25 cellular contexts compared by ENCODE assay signal in genomic region chr5:135394095-135394494, GRCh38. TPM values are rescaled to one million over a fixed set of nuclear protein-coding genes. Genes with fewer than 3 reads are reported as not detected.
A peak's percentile ranks its signal among the peaks of the same experiment; 100 is the strongest.
DNase-seq lines count a peak whose midpoint lies in the region; ATAC-seq and TF ChIP-seq lines count a peak whose summit lies in the region.
"Had no signal": no experiment of that assay in that cellular context is flagged by ENCODE, and none has a peak within 500 bp of the region (broad histone marks: within the 10 kb centered on the region; RNA-seq: fewer than 3 reads in every experiment).

No MANE protein-coding gene starts in this region.

- H3K9me3 Mint-ChIP-seq in activated CD4-positive, alpha-beta T cell treated with anti-CD3 and anti-CD28 coated beads, Interleukin-2, amount 10 ng/mL, durations not matched to agents 24 days and 14 days, result no peaks in the 10 kb centered on the region
- H3K9me3 Mint-ChIP-seq in activated CD4-positive, alpha-beta T cell treated with anti-CD3 and anti-CD28 coated beads for 36 hours (ENCODE audit: low read depth), result no peaks in the 10 kb centered on the region
- H3K9me3 Mint-ChIP-seq: naive B cell had no signal

- no peak for ATAC-seq in activated CD4-positive, alpha-beta T cell treated with anti-CD3 and anti-CD28 coated beads for 36 hours
- ATAC-seq in HG02981 (IDR thresholded peaks at IDR 0.05; ENCODE audit: unreplicated experiment), result no peak

- H3K36me3 ChIP-seq in esophagus squamous epithelium (peaks cover 0 to 33% (median 3%) of the 10 kb centered on the region in 3 donors), neutrophil (peaks cover under 1% of the 10 kb centered on the region), SJCRH30 (peaks cover 26% of the 10 kb centered on the region)
- H3K36me3 ChIP-seq: uterus had no signal

- H3K27me3 Mint-ChIP-seq in activated CD4-positive, alpha-beta T cell treated with anti-CD3 and anti-CD28 coated beads, Interleukin-2, amount 10 ng/mL, durations not matched to agents 24 days and 14 days, result no peaks in the 10 kb centered on the region
- H3K27me3 Mint-ChIP-seq in activated CD4-positive, alpha-beta T cell treated with anti-CD3 and anti-CD28 coated beads for 36 hours, result no peaks in the 10 kb centered on the region
- H3K27me3 Mint-ChIP-seq: naive B cell had no signal

- POLR2A ChIA-PET in activated CD4-positive, alpha-beta T cell treated with anti-CD3 and anti-CD28 coated beads for 36 hours (lab: Charles Lee), result interaction anchor here (1.5 kb wide), 1 partner anchor 9 kb away, joined by 3 read pairs; no protein-coding TSS in a partner anchor

- H3K4me1 Mint-ChIP-seq in activated CD4-positive, alpha-beta T cell treated with anti-CD3 and anti-CD28 coated beads, Interleukin-2, amount 10 ng/mL, durations not matched to agents 24 days and 14 days, result peaks cover 74% of the 10 kb centered on the region
- peaks cover 68% of the 10 kb centered on the region for H3K4me1 Mint-ChIP-seq in activated CD4-positive, alpha-beta T cell treated with anti-CD3 and anti-CD28 coated beads for 36 hours

- no peak overlapping the region for H3K4me3 Mint-ChIP-seq in activated CD4-positive, alpha-beta T cell treated with anti-CD3 and anti-CD28 coated beads, Interleukin-2, amount 10 ng/mL, durations not matched to agents 24 days and 14 days
- H3K4me3 Mint-ChIP-seq in activated CD4-positive, alpha-beta T cell treated with anti-CD3 and anti-CD28 coated beads for 36 hours, result no peak overlapping the region

- H3K27ac ChIP-seq in HL-60 (replicated peaks), result peak overlapping the region; percentile 48
- H3K27ac ChIP-seq in esophagus squamous epithelium, result peak overlapping the region in 3 of 4 donors; percentile 12 to 71 (median 39)
- peak overlapping the region; percentile 91 for H3K27ac ChIP-seq in neutrophil
- H3K27ac ChIP-seq in SJCRH30, result no peak overlapping the region
- H3K27ac ChIP-seq: parathyroid adenoma, SK-N-MC, uterus had no signal

- CTCF ChIA-PET in activated CD4-positive, alpha-beta T cell treated with anti-CD3 and anti-CD28 coated beads for 36 hours (lab: Charles Lee), result interaction anchor here (1.2 kb wide), 1 partner anchor 30 kb away, joined by 4 read pairs; no protein-coding TSS in a partner anchor

- H3K4me3 ChIP-seq in HL-60 (replicated peaks; ENCODE audit: insufficient read depth, low read length) (no peak overlapping the region), esophagus squamous epithelium (no peak overlapping the region), neutrophil (ENCODE audit: low read depth in 1 of 2, low read length in 1 of 2) (no peak overlapping the region), SJCRH30 (no peak overlapping the region)
- H3K4me3 ChIP-seq: SK-N-MC, stomach, uterus had no signal

- WGBS in esophagus squamous epithelium, 2 donors, result 64 to 86% methylated on average over 1 of the region's 1 CpG

- H3K27me3 ChIP-seq in HL-60 (ENCODE audit: insufficient read depth, poor library complexity, severe bottlenecking) (no peaks in the 10 kb centered on the region), esophagus squamous epithelium (no peaks in the 10 kb centered on the region), neutrophil (no peaks in the 10 kb centered on the region), SJCRH30 (no peaks in the 10 kb centered on the region)
- H3K27me3 ChIP-seq: stomach, uterus had no signal

- DNase-seq in activated CD4-positive, alpha-beta T cell treated with anti-CD3 and anti-CD28 coated beads, Interleukin-2, amount 10 ng/mL, durations not matched to agents 24 days and 14 days, result no peak
- no peak for DNase-seq in activated CD4-positive, alpha-beta T cell treated with anti-CD3 and anti-CD28 coated beads for 36 hours
- DNase-seq in HL-60 (ENCODE audit: low read depth in 1 of 2, low spot score in 1 of 2), result no peak
- no peak for DNase-seq in esophagus squamous epithelium (lab: John Stamatoyannopoulos, UW)
- DNase-seq in cortex of kidney (lab: John Stamatoyannopoulos, UW), result no peak
- no peak for DNase-seq in SJCRH30
- DNase-seq: 8988T; activated effector memory CD4-positive, alpha-beta T cell treated with Interleukin-2 at 50 U/mL for 16 hours; amygdala; central memory CD4-positive, alpha-beta T cell; DMS 273 treated with DMSO at 0.1 percent for 48 hours; erythroblast; GF-D8; naive B cell; NCI-H1930; NCI-H226; NCI-H82; stomach; T-helper 9 cell; uterus had no signal

- H3K4me1 ChIP-seq in esophagus squamous epithelium, result peaks cover 32 to 92% (median 77%) of the 10 kb centered on the region in 3 donors
- peaks cover 88 to 92% of the 10 kb centered on the region in 2 experiments for H3K4me1 ChIP-seq in neutrophil (ENCODE audit: control insufficient read depth in 1 of 2, insufficient read depth in 1 of 2, low read depth in 1 of 2, low read length in 1 of 2)
- H3K4me1 ChIP-seq in SJCRH30, result peaks cover 9% of the 10 kb centered on the region

- no peak for TF ChIP-seq POLR2A in esophagus squamous epithelium (IDR thresholded peaks at IDR 0.05)

- intact Hi-C loops in activated CD4-positive, alpha-beta T cell treated with anti-CD3 and anti-CD28 coated beads, Interleukin-2, amount 10 ng/mL, durations not matched to agents 24 days and 14 days (cut with micrococcal nuclease), result no loop called here
- intact Hi-C loops in activated CD4-positive, alpha-beta T cell treated with anti-CD3 and anti-CD28 coated beads for 36 hours (cut with DNase I, micrococcal nuclease), result no loop called here
- intact Hi-C loops in esophagus squamous epithelium (cut with DNase I), result no loop called here

- H3K27ac Mint-ChIP-seq in activated CD4-positive, alpha-beta T cell treated with anti-CD3 and anti-CD28 coated beads, Interleukin-2, amount 10 ng/mL, durations not matched to agents 24 days and 14 days, result peak overlapping the region; percentile 11
- no peak overlapping the region for H3K27ac Mint-ChIP-seq in activated CD4-positive, alpha-beta T cell treated with anti-CD3 and anti-CD28 coated beads for 36 hours

- no peaks in the 10 kb centered on the region for H3K9me3 ChIP-seq in esophagus squamous epithelium
- H3K9me3 ChIP-seq in neutrophil, result no peaks in the 10 kb centered on the region
- H3K9me3 ChIP-seq in SJCRH30 (replicated peaks), result no peaks in the 10 kb centered on the region
- H3K9me3 ChIP-seq: stomach, uterus had no signal

- peaks cover 44% of the 10 kb centered on the region for H3K36me3 Mint-ChIP-seq in activated CD4-positive, alpha-beta T cell treated with anti-CD3 and anti-CD28 coated beads, Interleukin-2, amount 10 ng/mL, durations not matched to agents 24 days and 14 days (ENCODE audit: low read depth)
- peaks cover 33% of the 10 kb centered on the region for H3K36me3 Mint-ChIP-seq in activated CD4-positive, alpha-beta T cell treated with anti-CD3 and anti-CD28 coated beads for 36 hours (ENCODE audit: low read depth)

- TF ChIP-seq CTCF in HL-60 (IDR thresholded peaks at IDR 0.05; ENCODE audit: insufficient read depth, low read length) (no peak), esophagus squamous epithelium (IDR thresholded peaks at IDR 0.05) (no peak), neutrophil (IDR thresholded peaks at IDR 0.05) (no peak)

RNA-seq across cellular contexts. Expression of gene MACROH2A1, which starts 4.9 kb away (rescaled TPM):
- 282 and 289 TPM in 2 replicates for total RNA-seq in activated CD4-positive, alpha-beta T cell treated with anti-CD3 and anti-CD28 coated beads, Interleukin-2, amount 10 ng/mL, durations not matched to agents 24 days and 14 days
- total RNA-seq in activated CD4-positive, alpha-beta T cell treated with anti-CD3 and anti-CD28 coated beads for 36 hours, result 100 to 1,000 TPM; 159 to 190 TPM
- total RNA-seq in esophagus squamous epithelium, result 100 to 1,000 TPM; 278 to 355 (median 319) TPM
- total RNA-seq in SJCRH30 (2014; rRNA removed; shearing (Covaris generic)), result 243 and 248 TPM in 2 replicates

RNA-seq across cellular contexts. Expression of gene DCANP1, which starts 53.1 kb away (rescaled TPM):
- total RNA-seq in activated CD4-positive, alpha-beta T cell treated with anti-CD3 and anti-CD28 coated beads, Interleukin-2, amount 10 ng/mL, durations not matched to agents 24 days and 14 days, result not detected in 2 replicates
- not detected for total RNA-seq in activated CD4-positive, alpha-beta T cell treated with anti-CD3 and anti-CD28 coated beads for 36 hours
- under 1 TPM in 2 of 4 donors, not detected in 2; 0.44 to 0.57 TPM for total RNA-seq in esophagus squamous epithelium
- not detected in 2 replicates for total RNA-seq in SJCRH30 (2014; rRNA removed; shearing (Covaris generic))
- total RNA-seq: left lobe of liver, uterus had no signal

RNA-seq across cellular contexts. Expression of gene TIFAB, which starts 58.1 kb away (rescaled TPM):
- not detected in 2 replicates for total RNA-seq in activated CD4-positive, alpha-beta T cell treated with anti-CD3 and anti-CD28 coated beads, Interleukin-2, amount 10 ng/mL, durations not matched to agents 24 days and 14 days
- total RNA-seq in activated CD4-positive, alpha-beta T cell treated with anti-CD3 and anti-CD28 coated beads for 36 hours, result not detected
- under 1 TPM in 3 of 4 donors, not detected in 1; under 0.01 to 0.18 (median 0.08) TPM for total RNA-seq in esophagus squamous epithelium
- total RNA-seq in SJCRH30 (2014; rRNA removed; shearing (Covaris generic)), result not detected in 2 replicates
- total RNA-seq: left lobe of liver, stomach had no signal
